Comparison of ENCODE assay signal across 25 cellular contexts in genomic region chr7:4221043-4221442, GRCh38.
"Had no signal": no experiment of that assay in that cellular context is flagged by ENCODE, and none has a peak within 500 bp of the region (broad histone marks: within the 10 kb centered on the region; RNA-seq: fewer than 3 reads in every experiment).

No MANE protein-coding gene starts in this region.

- H3K27me3 ChIP-seq: colonic mucosa, dorsolateral prefrontal cortex, esophagus muscularis mucosa, esophagus squamous epithelium, foreskin keratinocyte, gastrocnemius medialis, gastroesophageal sphincter, heart left ventricle, heart right ventricle had no signal

- H3K27me3 Mint-ChIP-seq: dendritic cell treated with granulocyte-macrophage colony-stimulating factor and Interleukin-4, amounts not matched to agents 40 ng/mL and 50 ng/mL, for 4 days; effector memory CD8-positive, alpha-beta T cell had no signal

- H3K27ac Mint-ChIP-seq: dendritic cell treated with granulocyte-macrophage colony-stimulating factor and Interleukin-4, amounts not matched to agents 40 ng/mL and 50 ng/mL, for 4 days; effector memory CD8-positive, alpha-beta T cell; endodermal cell had no signal

- H3K4me1 ChIP-seq: colonic mucosa, esophagus muscularis mucosa, foreskin keratinocyte, gastrocnemius medialis, gastroesophageal sphincter, heart left ventricle, heart right ventricle had no signal

- H3K4me3 Mint-ChIP-seq: dendritic cell treated with granulocyte-macrophage colony-stimulating factor and Interleukin-4, amounts not matched to agents 40 ng/mL and 50 ng/mL, for 4 days; effector memory CD8-positive, alpha-beta T cell; endodermal cell had no signal

- H3K27ac ChIP-seq: colonic mucosa, coronary artery, dorsolateral prefrontal cortex, epithelial cell of prostate, esophagus muscularis mucosa, esophagus squamous epithelium, foreskin keratinocyte, gastrocnemius medialis, gastroesophageal sphincter, heart left ventricle, heart right ventricle had no signal

- H3K9me3 Mint-ChIP-seq: effector memory CD8-positive, alpha-beta T cell had no signal

- H3K4me1 Mint-ChIP-seq: endodermal cell had no signal

- H3K36me3 ChIP-seq: colonic mucosa, esophagus muscularis mucosa, esophagus squamous epithelium, gastrocnemius medialis, gastroesophageal sphincter, heart left ventricle, heart right ventricle had no signal

- H3K9me3 ChIP-seq: colonic mucosa, esophagus muscularis mucosa, esophagus squamous epithelium, gastrocnemius medialis, gastroesophageal sphincter, heart left ventricle, heart right ventricle had no signal

- H3K4me3 ChIP-seq: colonic mucosa, coronary artery, dorsolateral prefrontal cortex, esophagus muscularis mucosa, esophagus squamous epithelium, gastrocnemius medialis, gastroesophageal sphincter, heart left ventricle, heart right ventricle had no signal

- ATAC-seq: effector memory CD8-positive, alpha-beta T cell; esophagus mucosa; foreskin keratinocyte; gastrocnemius medialis; gastroesophageal sphincter; heart left ventricle; heart right ventricle had no signal

- DNase-seq: colonic mucosa; cortex of kidney; dermis blood vessel endothelial cell; dorsolateral prefrontal cortex; effector CD4-positive, alpha-beta T cell; effector CD8-positive, alpha-beta T cell; effector memory CD4-positive, alpha-beta T cell; effector memory CD8-positive, alpha-beta T cell; endodermal cell; erythroblast; esophagus squamous epithelium; foreskin fibroblast; foreskin keratinocyte; foreskin melanocyte; gastrocnemius medialis; glutamatergic neuron; head of caudate nucleus; heart right ventricle had no signal
